Comparison of ENCODE assay signal across 9 cellular contexts in genomic region chr1:103561612-103562395, GRCh38. TPM values are rescaled to one million over a fixed set of nuclear protein-coding genes. Genes with fewer than 3 reads are reported as not detected.
A peak's percentile ranks its signal among the peaks of the same experiment; 100 is the strongest.
DNase-seq lines count a peak whose midpoint lies in the region; ATAC-seq, FAIRE-seq and TF ChIP-seq lines count a peak whose summit lies in the region.
"Had no signal": no experiment of that assay in that cellular context is flagged by ENCODE, and none has a peak within 500 bp of the region (broad histone marks: within the 10 kb centered on the region; RNA-seq: fewer than 3 reads in every experiment).

No MANE protein-coding gene starts in this region.

- DNase-seq in fibroblast of peridontal ligament (ENCODE audit: extremely low read depth) (peak; percentile 58), tibial nerve (ENCODE audit: low spot score in 2 of 2) (no peak), WERI-Rb-1 (no peak), amygdala (lab: John Stamatoyannopoulos, UW) (no peak), D721Med (ENCODE audit: insufficient read length, low spot score) (no peak), midbrain (lab: John Stamatoyannopoulos, UW) (no peak)

- peak in 1 of 2 donors; percentile 16 for TF ChIP-seq POLR2A in tibial nerve (IDR thresholded peaks at IDR 0.05)

- H3K9me3 ChIP-seq in tibial nerve, result no peaks in the 10 kb centered on the region
- H3K9me3 ChIP-seq in WERI-Rb-1 (ENCODE audit: severe bottlenecking), result no peaks in the 10 kb centered on the region

- TF ChIP-seq EP300 in tibial nerve (IDR thresholded peaks at IDR 0.05), result peak; percentile 87 to 96

- H3K36me3 ChIP-seq in tibial nerve, result peaks cover 0 to 9% (median 0%) of the 10 kb centered on the region in 3 donors
- H3K36me3 ChIP-seq in WERI-Rb-1, result no peaks in the 10 kb centered on the region

- no peak for FAIRE-seq in D721Med (lab: Jason Lieb, UNC)

- peak in 1 of 5 experiments; percentile 7 for TF ChIP-seq CTCF in tibial nerve (IDR thresholded peaks at IDR 0.05)
- TF ChIP-seq CTCF in WERI-Rb-1 (IDR thresholded peaks at IDR 0.05; ENCODE audit: low read depth, low read length), result no peak
- TF ChIP-seq CTCF in D721Med (IDR thresholded peaks at IDR 0.05; ENCODE audit: insufficient read depth, missing control alignments), result no peak

- WGBS in tibial nerve, 2 donors, result 50 to 57% methylated on average over 2 of the region's 2 CpGs

- peak overlapping the region; percentile 66 to 90 (median 78) for H3K27ac ChIP-seq in tibial nerve
- no peak overlapping the region for H3K27ac ChIP-seq in WERI-Rb-1
- H3K27ac ChIP-seq: foreskin keratinocyte had no signal

- peak; percentile 61 for ATAC-seq in GM19468 (IDR thresholded peaks at IDR 0.05; ENCODE audit: extremely low read depth, unreplicated experiment)
- ATAC-seq in HG03378 (IDR thresholded peaks at IDR 0.05; ENCODE audit: unreplicated experiment), result peak; percentile 86
- ATAC-seq: foreskin keratinocyte had no signal

- H3K4me3 ChIP-seq in tibial nerve, result peak overlapping the region in 1 of 4 donors; percentile 14
- H3K4me3 ChIP-seq in WERI-Rb-1 (ENCODE audit: low read depth, low read length), result no peak overlapping the region

- peaks cover 4 to 35% (median 14%) of the 10 kb centered on the region in 4 donors for H3K4me1 ChIP-seq in tibial nerve
- H3K4me1 ChIP-seq: foreskin keratinocyte had no signal

- H3K27me3 ChIP-seq in tibial nerve (no peaks in the 10 kb centered on the region), WERI-Rb-1 (ENCODE audit: insufficient read depth, low read depth, severe bottlenecking) (no peaks in the 10 kb centered on the region)
- H3K27me3 ChIP-seq: foreskin keratinocyte had no signal

RNA-seq across cellular contexts. Expression of gene AMY2B, which starts 9.6 kb away (rescaled TPM):
- total RNA-seq in tibial nerve, result 100 to 1,000 TPM in 1 of 4 donors, 10 to 100 TPM in 3; 46.2 to 100 (median 74.3) TPM

RNA-seq across cellular contexts. Expression of gene RNPC3, which starts 36.3 kb away (rescaled TPM):
- total RNA-seq in tibial nerve, result 10 to 100 TPM; 50.1 to 87.4 (median 81.2) TPM

RNA-seq across cellular contexts. Expression of gene AMY2A, which starts 55.4 kb away (rescaled TPM):
- 1 to 10 TPM in 3 of 4 donors, not detected in 1; 1.4 to 1.8 (median 1.5) TPM for total RNA-seq in tibial nerve
- total RNA-seq: foreskin keratinocyte had no signal
